Comparison of ENCODE assay signal across 1 cellular context in genomic region chr3:78604328-78604727, GRCh38.
TF ChIP-seq lines count a peak whose summit lies in the region.

No MANE protein-coding gene starts in this region.

TF ChIP-seq in SK-N-SH, 30 proteins besides CTCF, POLR2A, EP300 and RAD21 (continued from another document):
- TF ChIP-seq JUND (IDR thresholded peaks at IDR 0.05) (no peak), MEF2A (IDR thresholded peaks at IDR 0.05; ENCODE audit: borderline replicate concordance, low read depth) (peak; percentile 20; the same call in 1 of the 2 replicates), REST (IDR thresholded peaks at IDR 0.05; ENCODE audit: low read depth, low read length) (no peak), CHD2 (IDR thresholded peaks at IDR 0.05; ENCODE audit: low read length, partially characterized antibody) (no peak), ELF1 (IDR thresholded peaks at IDR 0.05) (no peak), SIN3A (IDR thresholded peaks at IDR 0.05; ENCODE audit: borderline replicate concordance, low read depth, low read length) (no peak), SMC3 (IDR thresholded peaks at IDR 0.05; ENCODE audit: low read depth, low read length) (no peak), ZBTB33 (IDR thresholded peaks at IDR 0.05; ENCODE audit: borderline replicate concordance, low read depth) (no peak), MAX (IDR thresholded peaks at IDR 0.05; ENCODE audit: low read depth) (no peak), TCF12 (IDR thresholded peaks at IDR 0.05) (peak; percentile 12; the same call in 1 of the 2 replicates), GABPA (IDR thresholded peaks at IDR 0.05; ENCODE audit: low read depth) (no peak), FOXJ3 (CRISPR knock-in tag; IDR thresholded peaks at IDR 0.05) (no peak), RXRA (IDR thresholded peaks at IDR 0.05; ENCODE audit: borderline replicate concordance, low read depth) (peak; percentile 93), POLR2AphosphoS5 (IDR thresholded peaks at IDR 0.05; ENCODE audit: low read depth, low read length) (no peak), TEAD4 (IDR thresholded peaks at IDR 0.05; ENCODE audit: borderline replicate concordance, insufficient read depth) (no peak), EZH2phosphoT487 (IDR thresholded peaks at IDR 0.05; ENCODE audit: borderline replicate concordance, low read depth) (no peak), RCOR1 (IDR thresholded peaks at IDR 0.05; ENCODE audit: low read length) (no peak), GATA2 (CRISPR knock-in tag; IDR thresholded peaks at IDR 0.05) (no peak), IRF3 (IDR thresholded peaks at IDR 0.05; ENCODE audit: low read depth, low read length) (no peak)
